In the genomic region with DNA sequence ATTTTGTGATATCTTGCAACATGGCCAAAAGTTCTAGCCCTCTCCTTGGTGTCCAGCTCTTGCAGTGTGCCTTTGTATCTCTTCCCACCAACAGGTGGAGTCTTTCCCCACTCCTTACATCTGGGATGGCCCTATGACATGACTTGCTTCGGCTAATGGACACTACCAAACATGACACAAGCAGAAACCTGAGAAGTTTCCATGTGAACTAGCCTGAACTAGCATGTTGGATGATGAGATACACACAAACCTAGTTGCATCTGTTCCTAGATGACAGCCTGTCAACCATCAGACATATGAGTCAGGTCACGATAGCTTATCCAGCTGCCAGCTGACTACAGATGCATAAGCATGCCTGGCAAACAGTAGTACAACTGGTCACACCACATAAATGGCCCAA, we compare ENCODE assay signal across 11 cellular contexts.
A peak's percentile ranks its signal among the peaks of the same experiment; 100 is the strongest.
DNase-seq lines count a peak whose midpoint lies in the region; ATAC-seq and TF ChIP-seq lines count a peak whose summit lies in the region.
"Had no signal": no experiment of that assay in that cellular context is flagged by ENCODE, and none has a peak within 500 bp of the region (broad histone marks: within the 10 kb centered on the region; RNA-seq: fewer than 3 reads in every experiment).

No MANE protein-coding gene starts in this region.

- 86% methylated on average over 2 of the region's 2 CpGs for WGBS in prostate gland

- peak; percentile 47 to 68 for TF ChIP-seq CTCF in GM23338 (conservative IDR thresholded peaks at IDR 0.05; ENCODE audit: low read depth in 2 of 2)
- TF ChIP-seq CTCF in prostate gland (IDR thresholded peaks at IDR 0.05) = peak in 1 of 4 experiments; percentile 23

- H3F3A ChIP-seq in GM23338 (replicated peaks; ENCODE audit: low read depth) = no peaks in the 10 kb centered on the region

- intact Hi-C loops in prostate gland (cut with DNase I) = loop anchor here (10.0 kb wide), 1 partner anchor 375 kb away; no protein-coding TSS in a partner anchor

- H3K4me3 Mint-ChIP-seq in GM23338 = no peak overlapping the region
- H3K4me3 Mint-ChIP-seq: T-helper 1 cell treated with Interleukin-12 subunit alpha and Interleukin-12 subunit beta and Interleukin-4 antibody, amounts not matched to agents 30 μg/mL and 1 μg/mL, for 36 hours had no signal

- no peak overlapping the region for H3K27ac Mint-ChIP-seq in GM23338
- H3K27ac Mint-ChIP-seq: T-helper 1 cell treated with Interleukin-12 subunit alpha and Interleukin-12 subunit beta and Interleukin-4 antibody, amounts not matched to agents 30 μg/mL and 1 μg/mL, for 36 hours had no signal

- no peak for TF ChIP-seq POLR2A in prostate gland (IDR thresholded peaks at IDR 0.05)

- H3K27me3 Mint-ChIP-seq in GM23338 (ENCODE audit: insufficient read depth, low read depth, poor library complexity) = no peaks in the 10 kb centered on the region

- ATAC-seq in GM23338 (peak; percentile 60), SK-N-SH treated with all-trans-retinoic acid at 6 μM for 48 hours (peak; percentile 87), HG03571 (IDR thresholded peaks at IDR 0.05; ENCODE audit: unreplicated experiment) (no peak)

- H3K4me1 ChIP-seq in GM23338 (ENCODE audit: insufficient read depth) = no peaks in the 10 kb centered on the region
- no peaks in the 10 kb centered on the region for H3K4me1 ChIP-seq in prostate gland (replicated peaks)
- H3K4me1 ChIP-seq: vagina had no signal

- H3K9me3 Mint-ChIP-seq in GM23338 = no peaks in the 10 kb centered on the region
- H3K9me3 Mint-ChIP-seq: T-helper 1 cell treated with Interleukin-12 subunit alpha and Interleukin-12 subunit beta and Interleukin-4 antibody, amounts not matched to agents 30 μg/mL and 1 μg/mL, for 36 hours had no signal

- no peak overlapping the region for H2AFZ ChIP-seq in GM23338

- H3K4me3 ChIP-seq in GM23338 (no peak overlapping the region), prostate gland (no peak overlapping the region)
- H3K4me3 ChIP-seq: vagina had no signal

- H3K36me3 ChIP-seq in GM23338 (ENCODE audit: insufficient read depth) (no peaks in the 10 kb centered on the region), prostate gland (no peaks in the 10 kb centered on the region)
- H3K36me3 ChIP-seq: vagina had no signal

- no peaks in the 10 kb centered on the region for H4K20me1 ChIP-seq in GM23338 (replicated peaks; ENCODE audit: insufficient read depth)

- no peak overlapping the region for H3K4me2 ChIP-seq in GM23338

- H3K36me3 Mint-ChIP-seq in GM23338 (ENCODE audit: low read depth) = no peaks in the 10 kb centered on the region

- DNase-seq in AG08395 (ENCODE audit: low spot score) = peak; percentile 10
- peak; percentile 26 for DNase-seq in GM23338 (ENCODE audit: low spot score)
- peak; percentile 53 for DNase-seq in islet precursor cell
- DNase-seq in prostate gland (ENCODE audit: low spot score) = no peak
- DNase-seq in NCI-H128 (lab: John Stamatoyannopoulos, UW; ENCODE audit: unreplicated experiment) = no peak
- DNase-seq in SIG-M5 treated with dmso at 0.1 percent for 504 hours (lab: John Stamatoyannopoulos, UW; ENCODE audit: unreplicated experiment) = no peak
- DNase-seq: activated effector memory CD4-positive, alpha-beta T cell treated with Interleukin-2 at 50 U/mL for 16 hours had no signal

- H3K4me1 Mint-ChIP-seq in GM23338 = no peaks in the 10 kb centered on the region

- no peaks in the 10 kb centered on the region for H3K9me2 ChIP-seq in GM23338 (ENCODE audit: insufficient read depth)

- no peaks in the 10 kb centered on the region for H3K27me3 ChIP-seq in GM23338 (ENCODE audit: insufficient read depth)
- no peaks in the 10 kb centered on the region for H3K27me3 ChIP-seq in prostate gland (replicated peaks; ENCODE audit: insufficient read depth)
- H3K27me3 ChIP-seq: vagina had no signal

- no peaks in the 10 kb centered on the region for H3K9me3 ChIP-seq in prostate gland
- H3K9me3 ChIP-seq: vagina had no signal

- H3K79me2 ChIP-seq in GM23338 (replicated peaks; ENCODE audit: insufficient read depth) = no peaks in the 10 kb centered on the region

- H3K27ac ChIP-seq in GM23338 (ENCODE audit: low read depth) (no peak overlapping the region), prostate gland (no peak overlapping the region)
- H3K27ac ChIP-seq: vagina had no signal

TF ChIP-seq in SK-N-SH treated with all-trans-retinoic acid at 6 μM for 48 hours, 23 proteins besides CTCF, POLR2A, EP300 and RAD21 (continues in another document):
- no peak for TF ChIP-seq TCF4 (CRISPR knock-in tag; IDR thresholded peaks at IDR 0.05; ENCODE audit: borderline replicate concordance)
- no peak for TF ChIP-seq GLIS3 (CRISPR knock-in tag; IDR thresholded peaks at IDR 0.05)
- TF ChIP-seq, protein P1, sequence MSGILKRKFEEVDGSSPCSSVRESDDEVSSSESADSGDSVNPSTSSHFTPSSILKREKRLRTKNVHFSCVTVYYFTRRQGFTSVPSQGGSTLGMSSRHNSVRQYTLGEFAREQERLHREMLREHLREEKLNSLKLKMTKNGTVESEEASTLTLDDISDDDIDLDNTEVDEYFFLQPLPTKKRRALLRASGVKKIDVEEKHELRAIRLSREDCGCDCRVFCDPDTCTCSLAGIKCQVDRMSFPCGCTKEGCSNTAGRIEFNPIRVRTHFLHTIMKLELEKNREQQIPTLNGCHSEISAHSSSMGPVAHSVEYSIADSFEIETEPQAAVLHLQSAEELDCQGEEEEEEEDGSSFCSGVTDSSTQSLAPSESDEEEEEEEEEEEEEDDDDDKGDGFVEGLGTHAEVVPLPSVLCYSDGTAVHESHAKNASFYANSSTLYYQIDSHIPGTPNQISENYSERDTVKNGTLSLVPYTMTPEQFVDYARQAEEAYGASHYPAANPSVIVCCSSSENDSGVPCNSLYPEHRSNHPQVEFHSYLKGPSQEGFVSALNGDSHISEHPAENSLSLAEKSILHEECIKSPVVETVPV (CRISPR knock-in tag; IDR thresholded peaks at IDR 0.05) = no peak
- no peak for TF ChIP-seq ZNF8 (CRISPR knock-in tag; IDR thresholded peaks at IDR 0.05)
- TF ChIP-seq POU6F1 (CRISPR knock-in tag; IDR thresholded peaks at IDR 0.05; ENCODE audit: borderline replicate concordance, low read depth) = no peak
- no peak for TF ChIP-seq ZC3H10 (CRISPR knock-in tag; IDR thresholded peaks at IDR 0.05)
- TF ChIP-seq RARB (CRISPR knock-in tag; IDR thresholded peaks at IDR 0.05) = no peak
- no peak for TF ChIP-seq OSR1 (CRISPR knock-in tag; IDR thresholded peaks at IDR 0.05)
- TF ChIP-seq TOX (CRISPR knock-in tag; IDR thresholded peaks at IDR 0.05; ENCODE audit: borderline replicate concordance) = no peak
- no peak for TF ChIP-seq ZFP30 (CRISPR knock-in tag; IDR thresholded peaks at IDR 0.05)
- TF ChIP-seq BACH2 (CRISPR knock-in tag; IDR thresholded peaks at IDR 0.05; ENCODE audit: borderline replicate concordance) = no peak
- no peak for TF ChIP-seq CSDC2 (CRISPR knock-in tag; IDR thresholded peaks at IDR 0.05)
- no peak for TF ChIP-seq ESRRG (CRISPR knock-in tag; IDR thresholded peaks at IDR 0.05)
- no peak for TF ChIP-seq PPARA (CRISPR knock-in tag; IDR thresholded peaks at IDR 0.05; ENCODE audit: borderline replicate concordance)
- no peak for TF ChIP-seq ZNF565 (CRISPR knock-in tag; conservative IDR thresholded peaks at IDR 0.05; ENCODE audit: low read depth)
- no peak for TF ChIP-seq ARNTL (CRISPR knock-in tag; IDR thresholded peaks at IDR 0.05; ENCODE audit: borderline replicate concordance, low read depth)
- TF ChIP-seq ISL1 (CRISPR knock-in tag; IDR thresholded peaks at IDR 0.05) = no peak
- TF ChIP-seq, protein P2, sequence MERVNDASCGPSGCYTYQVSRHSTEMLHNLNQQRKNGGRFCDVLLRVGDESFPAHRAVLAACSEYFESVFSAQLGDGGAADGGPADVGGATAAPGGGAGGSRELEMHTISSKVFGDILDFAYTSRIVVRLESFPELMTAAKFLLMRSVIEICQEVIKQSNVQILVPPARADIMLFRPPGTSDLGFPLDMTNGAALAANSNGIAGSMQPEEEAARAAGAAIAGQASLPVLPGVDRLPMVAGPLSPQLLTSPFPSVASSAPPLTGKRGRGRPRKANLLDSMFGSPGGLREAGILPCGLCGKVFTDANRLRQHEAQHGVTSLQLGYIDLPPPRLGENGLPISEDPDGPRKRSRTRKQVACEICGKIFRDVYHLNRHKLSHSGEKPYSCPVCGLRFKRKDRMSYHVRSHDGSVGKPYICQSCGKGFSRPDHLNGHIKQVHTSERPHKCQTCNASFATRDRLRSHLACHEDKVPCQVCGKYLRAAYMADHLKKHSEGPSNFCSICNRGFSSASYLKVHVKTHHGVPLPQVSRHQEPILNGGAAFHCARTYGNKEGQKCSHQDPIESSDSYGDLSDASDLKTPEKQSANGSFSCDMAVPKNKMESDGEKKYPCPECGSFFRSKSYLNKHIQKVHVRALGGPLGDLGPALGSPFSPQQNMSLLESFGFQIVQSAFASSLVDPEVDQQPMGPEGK (CRISPR knock-in tag; IDR thresholded peaks at IDR 0.05; ENCODE audit: borderline replicate concordance) = no peak

Comparison
In these comparisons a context has a peak if more than half of its experiments do, and no peak if none do; other contexts are left out.
1. DNase-seq: peak in AG08395 (single experiment), GM23338 (single experiment) and islet precursor cell (single experiment); none in prostate gland (single experiment), NCI-H128 (single experiment) and SIG-M5 treated with dmso at 0.1 percent for 504 hours (single experiment).